In the genomic region with DNA sequence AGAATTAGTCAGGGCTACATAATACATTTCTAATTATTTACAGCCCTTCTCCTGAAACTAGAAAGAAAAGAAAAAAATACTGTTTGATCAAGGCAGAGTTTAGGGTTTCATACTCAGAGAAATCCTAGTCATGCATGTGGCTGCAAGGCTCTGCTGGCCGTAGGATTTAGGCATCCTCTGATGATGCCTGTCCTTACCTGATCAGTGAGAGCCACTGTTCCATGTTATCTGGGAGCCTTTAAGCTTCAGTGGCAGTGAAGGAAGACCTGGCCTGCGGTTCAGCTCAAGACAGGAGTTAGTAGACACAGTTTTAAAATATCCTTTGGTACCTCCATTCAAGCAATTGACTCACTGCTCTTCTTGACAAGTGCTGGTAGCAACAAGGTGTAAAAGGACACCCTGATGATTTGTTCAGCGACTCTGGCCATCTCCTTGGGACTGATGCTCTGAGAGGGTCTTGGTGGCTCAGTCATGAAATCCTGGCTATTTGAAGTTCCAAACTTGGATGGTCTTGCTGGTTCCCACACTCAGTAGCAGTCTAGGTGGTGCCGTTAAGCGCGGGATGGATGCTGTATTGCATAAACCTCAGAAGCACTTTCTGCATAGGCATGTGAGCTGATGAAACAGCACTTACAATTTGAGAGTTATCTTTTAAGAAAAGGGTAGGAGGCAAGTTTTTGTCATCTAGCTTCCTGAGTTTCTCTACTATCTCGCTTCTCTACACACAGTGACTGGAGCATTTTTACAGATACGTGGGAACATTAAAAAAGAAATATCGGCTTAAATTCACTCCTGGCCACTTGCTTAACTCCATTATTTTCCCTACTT, we compare ENCODE assay signal across 17 cellular contexts.
DNase-seq lines count a peak whose midpoint lies in the region; ATAC-seq and TF ChIP-seq lines count a peak whose summit lies in the region.
"Had no signal": no experiment of that assay in that cellular context is flagged by ENCODE, and none has a peak within 500 bp of the region (broad histone marks: within the 10 kb centered on the region; RNA-seq: fewer than 3 reads in every experiment).

No MANE protein-coding gene starts in this region.

- 93% methylated on average over 9 of the region's 9 CpGs for WGBS in prostate gland

- H3K36me3 Mint-ChIP-seq in activated T-cell treated with anti-CD3 and anti-CD28 coated beads, Interleukin-2, amount 50 U/mL, for 24 hours (ENCODE audit: low read depth) = no peaks in the 10 kb centered on the region
- H3K36me3 Mint-ChIP-seq in activated CD8-positive, alpha-beta T cell treated with anti-CD3 and anti-CD28 coated beads for 36 hours (ENCODE audit: low read depth) = no peaks in the 10 kb centered on the region
- H3K36me3 Mint-ChIP-seq: CD8-positive, alpha-beta T cell; natural killer cell treated with Interleukin-12 subunit alpha and Interleukin-12 subunit beta and Interleukin-15 and Interleukin-18, amount 100 ng/mL, for 72 hours had no signal

- no peaks in the 10 kb centered on the region for H3K27me3 ChIP-seq in subcutaneous abdominal adipose tissue (ENCODE audit: control insufficient read depth in 5 of 5, insufficient read depth in 4 of 5, low read length in 5 of 5)
- no peaks in the 10 kb centered on the region for H3K27me3 ChIP-seq in prostate gland (replicated peaks; ENCODE audit: insufficient read depth)

- intact Hi-C loops in activated CD8-positive, alpha-beta T cell treated with anti-CD3 and anti-CD28 coated beads for 36 hours (cut with micrococcal nuclease) = no loop called here
- intact Hi-C loops in prostate gland (cut with DNase I) = no loop called here

- no peak for ATAC-seq in activated CD8-positive, alpha-beta T cell treated with anti-CD3 and anti-CD28 coated beads for 36 hours
- no peak for ATAC-seq in HG02938 (IDR thresholded peaks at IDR 0.05; ENCODE audit: unreplicated experiment)
- ATAC-seq: CD8-positive, alpha-beta T cell; natural killer cell treated with Interleukin-12 subunit alpha and Interleukin-12 subunit beta and Interleukin-15 and Interleukin-18, amount 100 ng/mL, for 72 hours had no signal

- H3K4me1 Mint-ChIP-seq in activated T-cell treated with anti-CD3 and anti-CD28 coated beads, Interleukin-2, amount 50 U/mL, for 24 hours (ENCODE audit: low read depth) = peaks cover 47% of the 10 kb centered on the region
- H3K4me1 Mint-ChIP-seq in activated CD8-positive, alpha-beta T cell treated with anti-CD3 and anti-CD28 coated beads for 36 hours (ENCODE audit: low read depth) = peaks cover 42% of the 10 kb centered on the region

- POLR2A ChIA-PET in activated CD8-positive, alpha-beta T cell treated with anti-CD3 and anti-CD28 coated beads for 36 hours (lab: Charles Lee) = interaction anchor here (1.0 to 1.4 kb wide), 2 partner anchors 13 to 161 kb away, joined by 3 read pairs; no protein-coding TSS in a partner anchor

- DNase-seq in activated T-cell treated with anti-CD3 and anti-CD28 coated beads, Interleukin-2, amount 50 U/mL, for 24 hours = no peak
- no peak for DNase-seq in activated T-cell treated with anti-CD3 and anti-CD28 coated beads, Interleukin-2, amount 50 U/mL, for 1 hour
- no peak for DNase-seq in activated CD8-positive, alpha-beta T cell treated with anti-CD3 and anti-CD28 coated beads for 36 hours
- DNase-seq in foreskin fibroblast = peak; percentile 27 to 55
- DNase-seq in NCI-H526 (lab: John Stamatoyannopoulos, UW) = no peak
- no peak for DNase-seq in prostate gland (ENCODE audit: low spot score)
- DNase-seq: activated naive CD4-positive, alpha-beta T cell; CD8-positive, alpha-beta T cell; effector CD4-positive, alpha-beta T cell; NCI-H1930; NCI-H510A treated with DMSO at 0.1 percent for 48 hours; stimulated activated CD4-positive, alpha-beta T cell treated with anti-CD3 and anti-CD28 coated beads, Interleukin-1b, Interleukin-23, amount 100 ng/mL, for 48 hours had no signal

- H3K9ac ChIP-seq in subcutaneous abdominal adipose tissue (ENCODE audit: low read length in 5 of 5) = peak overlapping the region in 1 of 5 donors; percentile 73

- H3K27ac ChIP-seq in subcutaneous abdominal adipose tissue (ENCODE audit: low read depth, low read length) = peak overlapping the region; percentile 96
- no peak overlapping the region for H3K27ac ChIP-seq in prostate gland

- H3K36me3 ChIP-seq in subcutaneous abdominal adipose tissue (ENCODE audit: control insufficient read depth in 5 of 5, insufficient read depth in 5 of 5, low read length in 5 of 5) = no peaks in the 10 kb centered on the region
- no peaks in the 10 kb centered on the region for H3K36me3 ChIP-seq in prostate gland
- H3K36me3 ChIP-seq: HAP-1 had no signal

- no peak for TF ChIP-seq CTCF in activated CD8-positive, alpha-beta T cell treated with anti-CD3 and anti-CD28 coated beads for 36 hours (IDR thresholded peaks at IDR 0.05)
- no peak for TF ChIP-seq CTCF in foreskin fibroblast (IDR thresholded peaks at IDR 0.05; ENCODE audit: low read depth, low read length)
- TF ChIP-seq CTCF in prostate gland (IDR thresholded peaks at IDR 0.05) = no peak

- no peak overlapping the region for H3K4me3 Mint-ChIP-seq in activated T-cell treated with anti-CD3 and anti-CD28 coated beads, Interleukin-2, amount 50 U/mL, for 24 hours
- no peak overlapping the region for H3K4me3 Mint-ChIP-seq in activated CD8-positive, alpha-beta T cell treated with anti-CD3 and anti-CD28 coated beads for 36 hours
- H3K4me3 Mint-ChIP-seq: CD8-positive, alpha-beta T cell had no signal

- CTCF ChIA-PET in activated CD8-positive, alpha-beta T cell treated with anti-CD3 and anti-CD28 coated beads for 36 hours (lab: Charles Lee) = interaction anchor here (1.1 to 5.5 kb wide), 7 partner anchors 9 to 165 kb away, joined by 3 to 40 read pairs (median 4); no protein-coding TSS in a partner anchor

- TF ChIP-seq POLR2A in prostate gland (IDR thresholded peaks at IDR 0.05) = no peak

- no peaks in the 10 kb centered on the region for H3K9me3 Mint-ChIP-seq in activated T-cell treated with anti-CD3 and anti-CD28 coated beads, Interleukin-2, amount 50 U/mL, for 24 hours
- H3K9me3 Mint-ChIP-seq in activated CD8-positive, alpha-beta T cell treated with anti-CD3 and anti-CD28 coated beads for 36 hours = no peaks in the 10 kb centered on the region
- H3K9me3 Mint-ChIP-seq: CD8-positive, alpha-beta T cell; natural killer cell treated with Interleukin-12 subunit alpha and Interleukin-12 subunit beta and Interleukin-15 and Interleukin-18, amount 100 ng/mL, for 72 hours had no signal

- H3K4me1 ChIP-seq in subcutaneous abdominal adipose tissue (ENCODE audit: control insufficient read depth in 5 of 5, insufficient read depth in 5 of 5, low read length in 5 of 5) = peaks cover 4 to 36% (median 30%) of the 10 kb centered on the region in 5 donors
- no peaks in the 10 kb centered on the region for H3K4me1 ChIP-seq in prostate gland (replicated peaks)
- H3K4me1 ChIP-seq: HAP-1 had no signal

- H3K27ac Mint-ChIP-seq in activated T-cell treated with anti-CD3 and anti-CD28 coated beads, Interleukin-2, amount 50 U/mL, for 24 hours = peak overlapping the region; percentile 87
- peak overlapping the region; percentile 90 for H3K27ac Mint-ChIP-seq in activated CD8-positive, alpha-beta T cell treated with anti-CD3 and anti-CD28 coated beads for 36 hours
- H3K27ac Mint-ChIP-seq: CD8-positive, alpha-beta T cell had no signal

- H3K27me3 Mint-ChIP-seq in activated T-cell treated with anti-CD3 and anti-CD28 coated beads, Interleukin-2, amount 50 U/mL, for 24 hours = peaks cover 6% of the 10 kb centered on the region
- peaks cover 16% of the 10 kb centered on the region for H3K27me3 Mint-ChIP-seq in activated CD8-positive, alpha-beta T cell treated with anti-CD3 and anti-CD28 coated beads for 36 hours

- H3K4me3 ChIP-seq in foreskin fibroblast (ENCODE audit: low read depth in 1 of 2, low read length in 2 of 2) (no peak overlapping the region), subcutaneous abdominal adipose tissue (ENCODE audit: low read depth in 1 of 5, low read length in 5 of 5) (no peak overlapping the region), prostate gland (no peak overlapping the region)
- H3K4me3 ChIP-seq: GM12878, HAP-1 had no signal

- H3K9me3 ChIP-seq in subcutaneous abdominal adipose tissue (ENCODE audit: control insufficient read depth in 5 of 5, low read length in 5 of 5) (no peaks in the 10 kb centered on the region), prostate gland (no peaks in the 10 kb centered on the region)
- H3K9me3 ChIP-seq: HAP-1 had no signal

Comparison
In these comparisons a context has a peak if more than half of its experiments do, and no peak if none do; other contexts are left out.
1. DNase-seq: peak in foreskin fibroblast (2 of 2); none in activated T-cell treated with anti-CD3 and anti-CD28 coated beads, Interleukin-2, amount 50 U/mL, for 24 hours (single experiment), activated T-cell treated with anti-CD3 and anti-CD28 coated beads, Interleukin-2, amount 50 U/mL, for 1 hour (single experiment), activated CD8-positive, alpha-beta T cell treated with anti-CD3 and anti-CD28 coated beads for 36 hours (single experiment), NCI-H526 (0 of 2) and prostate gland (single experiment).